18 cellular contexts compared by ENCODE assay signal in genomic region chr9:83433841-83434240, GRCh38.
"Had no signal": no experiment of that assay in that cellular context is flagged by ENCODE, and none has a peak within 500 bp of the region (broad histone marks: within the 10 kb centered on the region; RNA-seq: fewer than 3 reads in every experiment).

No MANE protein-coding gene starts in this region.

- H3K27me3 Mint-ChIP-seq: activated naive CD8-positive, alpha-beta T cell treated with anti-CD3 and anti-CD28 coated beads, Interleukin-2, amount 10 ng/mL, durations not matched to agents 7 days and 5 days; central memory CD8-positive, alpha-beta T cell; stimulated activated naive CD8-positive, alpha-beta T cell treated with anti-CD3 and anti-CD28 coated beads, Interleukin-15, amount 100 ng/mL, for 72 hours had no signal

- H3K4me3 ChIP-seq: ovary, sigmoid colon, spleen, testis had no signal

- ATAC-seq: foreskin keratinocyte; stimulated activated naive CD8-positive, alpha-beta T cell treated with anti-CD3 and anti-CD28 coated beads, Interleukin-15, amount 100 ng/mL, for 72 hours had no signal

- H3K36me3 Mint-ChIP-seq: activated naive CD8-positive, alpha-beta T cell treated with anti-CD3 and anti-CD28 coated beads, Interleukin-2, amount 10 ng/mL, durations not matched to agents 7 days and 5 days had no signal

- H3K36me3 ChIP-seq: ovary, sigmoid colon, spleen had no signal

- H3K27me3 ChIP-seq: foreskin keratinocyte, ovary, sigmoid colon, spleen, testis had no signal

- DNase-seq: activated CD4-positive, alpha-beta T cell treated with anti-CD3 and anti-CD28 coated beads, Interleukin-2, amount 50 U/mL, for 1 hour; activated CD8-positive, alpha-beta memory T cell treated with anti-CD3 and anti-CD28 coated beads for 24 hours; activated naive CD4-positive, alpha-beta T cell; activated naive CD8-positive, alpha-beta T cell treated with anti-CD3 and anti-CD28 coated beads, Interleukin-2, amount 10 ng/mL, durations not matched to agents 7 days and 5 days; effector memory CD4-positive, alpha-beta T cell; foreskin keratinocyte; head of caudate nucleus; immature natural killer cell; midbrain; ovary; sigmoid colon; spleen; stimulated activated naive CD8-positive, alpha-beta T cell treated with anti-CD3 and anti-CD28 coated beads, Interleukin-15, amount 100 ng/mL, for 72 hours; testis had no signal

- H3K9me3 Mint-ChIP-seq: activated T-helper 1 cell treated with anti-CD3 and anti-CD28 coated beads, Interleukin-12 subunit alpha, Interleukin-12 subunit beta, Interleukin-2, Interleukin-4 antibody, amounts not matched to agents 30 ng/mL and 10 ng/mL and 1 ng/mL, durations not matched to agents 14 hours and 24 hours and 36 hours; central memory CD8-positive, alpha-beta T cell; immature natural killer cell; neural crest cell; stimulated activated naive CD8-positive, alpha-beta T cell treated with anti-CD3 and anti-CD28 coated beads, Interleukin-15, amount 100 ng/mL, for 72 hours had no signal

- H3K9me3 ChIP-seq: ovary, sigmoid colon, spleen, testis had no signal

- H3K4me1 Mint-ChIP-seq: activated naive CD8-positive, alpha-beta T cell treated with anti-CD3 and anti-CD28 coated beads, Interleukin-2, amount 10 ng/mL, durations not matched to agents 7 days and 5 days; central memory CD8-positive, alpha-beta T cell; immature natural killer cell; stimulated activated naive CD8-positive, alpha-beta T cell treated with anti-CD3 and anti-CD28 coated beads, Interleukin-15, amount 100 ng/mL, for 72 hours had no signal

- H3K4me1 ChIP-seq: foreskin keratinocyte had no signal

- H3K27ac Mint-ChIP-seq: activated naive CD8-positive, alpha-beta T cell treated with anti-CD3 and anti-CD28 coated beads, Interleukin-2, amount 10 ng/mL, durations not matched to agents 7 days and 5 days; activated T-helper 1 cell treated with anti-CD3 and anti-CD28 coated beads, Interleukin-12 subunit alpha, Interleukin-12 subunit beta, Interleukin-2, Interleukin-4 antibody, amounts not matched to agents 30 ng/mL and 10 ng/mL and 1 ng/mL, durations not matched to agents 14 hours and 24 hours and 36 hours; brain; immature natural killer cell had no signal

- H3K4me3 Mint-ChIP-seq: activated naive CD8-positive, alpha-beta T cell treated with anti-CD3 and anti-CD28 coated beads, Interleukin-2, amount 10 ng/mL, durations not matched to agents 7 days and 5 days; activated T-helper 1 cell treated with anti-CD3 and anti-CD28 coated beads, Interleukin-12 subunit alpha, Interleukin-12 subunit beta, Interleukin-2, Interleukin-4 antibody, amounts not matched to agents 30 ng/mL and 10 ng/mL and 1 ng/mL, durations not matched to agents 14 hours and 24 hours and 36 hours; brain; central memory CD8-positive, alpha-beta T cell; immature natural killer cell; neural crest cell; stimulated activated naive CD8-positive, alpha-beta T cell treated with anti-CD3 and anti-CD28 coated beads, Interleukin-15, amount 100 ng/mL, for 72 hours had no signal

- H3K27ac ChIP-seq: foreskin keratinocyte, ovary, sigmoid colon, testis had no signal
